Comparison of ENCODE assay signal across 1 cellular context in genomic region chr1:12038356-12039140, GRCh38.
TF ChIP-seq lines count a peak whose summit lies in the region.

No MANE protein-coding gene starts in this region.

TF ChIP-seq in K562, 482 proteins besides CTCF, POLR2A, EP300 and RAD21 (continued from another document and continues in another):
- TF ChIP-seq PREB (CRISPR knock-in tag; IDR thresholded peaks at IDR 0.05) (no peak), HNRNPH1 (optimal IDR thresholded peaks at IDR 0.05; ENCODE audit: low read depth, low read length) (no peak), SIX5 (IDR thresholded peaks at IDR 0.05; ENCODE audit: borderline replicate concordance in 1 of 2, insufficient read depth in 1 of 2, low read depth in 1 of 2, low read length in 2 of 2) (no peak), SIRT6 (IDR thresholded peaks at IDR 0.05; ENCODE audit: low read depth, low read length) (no peak), ZKSCAN1 (IDR thresholded peaks at IDR 0.05; ENCODE audit: low read depth, low read length) (no peak), GABPB2 (CRISPR knock-in tag; conservative IDR thresholded peaks at IDR 0.05) (no peak), ZNF583 (CRISPR knock-in tag; IDR thresholded peaks at IDR 0.05) (0 out of 2 replicates have a peak, but pooled peaks have one; percentile 5), ZSCAN32 (CRISPR knock-in tag; IDR thresholded peaks at IDR 0.05) (no peak), ZNF212 (CRISPR knock-in tag; IDR thresholded peaks at IDR 0.05) (no peak), SMAD4 (CRISPR knock-in tag; conservative IDR thresholded peaks at IDR 0.05) (peak; percentile 96), ZNF253 (CRISPR knock-in tag; conservative IDR thresholded peaks at IDR 0.05) (no peak), RBM39 (optimal IDR thresholded peaks at IDR 0.05; ENCODE audit: low read depth, low read length) (no peak), ZHX1 (conservative IDR thresholded peaks at IDR 0.05; ENCODE audit: low read length) (no peak), THRAP3 (IDR thresholded peaks at IDR 0.05; ENCODE audit: borderline replicate concordance) (no peak), TFE3 (CRISPR knock-in tag; IDR thresholded peaks at IDR 0.05) (peak; percentile 54), POLR3A (IDR thresholded peaks at IDR 0.05; ENCODE audit: borderline replicate concordance, extremely low read depth, insufficient read depth, insufficient read length) (no peak), KAT2B (IDR thresholded peaks at IDR 0.05; ENCODE audit: low read depth, low read length) (no peak), RB1 (IDR thresholded peaks at IDR 0.05; ENCODE audit: low read depth) (peak; percentile 29; the same call in 1 of the 2 replicates), THRB (CRISPR knock-in tag; conservative IDR thresholded peaks at IDR 0.05) (0 out of 2 replicates have a peak, but pooled peaks have one; percentile 22), NFE2L1 (tag; IDR thresholded peaks at IDR 0.05; ENCODE audit: borderline replicate concordance, low read depth) (no peak), RBM15 (IDR thresholded peaks at IDR 0.05; ENCODE audit: insufficient read depth, low read length) (no peak), MCM7 (IDR thresholded peaks at IDR 0.05) (no peak), EWSR1 (IDR thresholded peaks at IDR 0.05; ENCODE audit: borderline replicate concordance, low read depth, partially characterized antibody) (no peak), RBM25 (IDR thresholded peaks at IDR 0.05; ENCODE audit: low read depth, low read length, severe bottlenecking) (no peak), ESRRA (IDR thresholded peaks at IDR 0.05; ENCODE audit: borderline replicate concordance, low read depth) (no peak), CHD4 (IDR thresholded peaks at IDR 0.05; ENCODE audit: insufficient read depth, insufficient replicate concordance, low read depth, low read length, poor library complexity, severe bottlenecking) (no peak), KLF1 (tag; IDR thresholded peaks at IDR 0.05) (no peak), RCOR1 (IDR thresholded peaks at IDR 0.05; ENCODE audit: borderline replicate concordance in 1 of 2, low read depth in 2 of 2, low read length in 2 of 2) (peak in 1 of 2 experiments; percentile 97; a peak in 2 of 4 replicates), ETS2 (tag; IDR thresholded peaks at IDR 0.05; ENCODE audit: borderline replicate concordance, poor library complexity, severe bottlenecking) (no peak), NCOA2 (IDR thresholded peaks at IDR 0.05; ENCODE audit: partially characterized antibody in 2 of 2) (no peak), CGGBP1 (CRISPR knock-in tag; IDR thresholded peaks at IDR 0.05) (no peak), ZNF277 (CRISPR knock-in tag; IDR thresholded peaks at IDR 0.05; ENCODE audit: borderline replicate concordance) (no peak), TARDBP (IDR thresholded peaks at IDR 0.05) (peak; percentile 70), TBL1XR1 (IDR thresholded peaks at IDR 0.05; ENCODE audit: low read length in 2 of 2) (peak in 1 of 2 experiments; percentile 80; a peak in 2 of 4 replicates), KAT7 (CRISPR knock-in tag; IDR thresholded peaks at IDR 0.05; ENCODE audit: borderline replicate concordance) (no peak), ZNF780A (CRISPR knock-in tag; IDR thresholded peaks at IDR 0.05) (no peak), AFF4 (CRISPR knock-in tag; IDR thresholded peaks at IDR 0.05) (no peak), GABPB1 (CRISPR knock-in tag; IDR thresholded peaks at IDR 0.05) (no peak), CREB3L1 (IDR thresholded peaks at IDR 0.05; ENCODE audit: borderline replicate concordance, low read depth) (peak; percentile 51; the same call in 1 of the 2 replicates), CTCFL (IDR thresholded peaks at IDR 0.05; ENCODE audit: borderline replicate concordance, insufficient read depth, low read depth, low read length, poor library complexity, severe bottlenecking) (no peak), MECOM (CRISPR knock-in tag; IDR thresholded peaks at IDR 0.05) (peak; percentile 77; the same call in 1 of the 2 replicates), JUND (IDR thresholded peaks at IDR 0.05; ENCODE audit: borderline replicate concordance, low read depth, low read length) (peak; percentile 86), JUND (tag; IDR thresholded peaks at IDR 0.05; ENCODE audit: borderline replicate concordance, low read depth, low read length) (peak; percentile 66; the same call in 1 of the 3 replicates), THAP12 (CRISPR knock-in tag; IDR thresholded peaks at IDR 0.05) (no peak), PRMT5 (CRISPR knock-in tag; IDR thresholded peaks at IDR 0.05) (no peak), SMC3 (conservative IDR thresholded peaks at IDR 0.05; ENCODE audit: insufficient read depth, low read depth, low read length) (no peak)
